In the genomic region with DNA sequence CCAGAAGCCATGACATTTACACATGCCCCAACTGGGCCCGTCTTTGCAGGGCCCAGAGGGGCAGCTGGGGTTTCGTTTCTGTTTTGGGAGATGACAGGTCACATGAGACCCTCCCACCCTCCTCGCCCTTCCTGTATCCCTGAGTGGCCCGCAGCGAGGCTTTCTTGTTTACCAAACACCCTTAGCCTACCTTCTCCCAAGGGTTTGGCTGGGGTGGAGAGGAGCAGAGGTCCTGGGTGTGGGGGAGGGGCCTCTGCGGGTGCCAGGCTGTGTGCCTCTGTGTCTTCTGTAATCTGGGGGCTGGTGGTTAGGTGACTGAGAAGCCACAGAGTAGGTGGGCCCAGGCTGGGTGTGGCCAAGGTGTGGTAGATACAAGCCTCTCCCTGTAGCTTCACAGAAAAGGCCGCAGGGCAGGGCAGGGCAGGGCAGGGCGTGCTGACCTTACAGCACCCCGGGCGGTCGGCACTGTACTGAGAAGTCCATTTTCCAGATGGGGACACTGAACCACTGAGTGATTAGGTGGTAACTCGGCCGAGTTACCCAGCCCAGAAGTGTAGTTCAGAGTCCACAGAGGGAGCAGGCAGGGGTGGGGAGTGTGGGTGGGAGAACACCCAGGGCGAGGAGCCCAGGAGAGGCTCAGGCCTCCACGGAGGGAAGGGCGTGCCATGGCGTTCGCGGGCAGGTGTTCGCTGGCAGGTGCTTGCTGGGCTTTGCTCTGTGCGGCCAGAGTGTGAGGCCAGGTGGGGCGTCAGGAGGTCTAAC, we compare ENCODE assay signal across 11 cellular contexts. TPM values are rescaled to one million over a fixed set of nuclear protein-coding genes. Genes with fewer than 3 reads are reported as not detected.
DNase-seq lines count a peak whose midpoint lies in the region; ATAC-seq, FAIRE-seq and TF ChIP-seq lines count a peak whose summit lies in the region.
"Had no signal": no experiment of that assay in that cellular context is flagged by ENCODE, and none has a peak within 500 bp of the region (broad histone marks: within the 10 kb centered on the region; RNA-seq: fewer than 3 reads in every experiment).

No MANE protein-coding gene starts in this region.

- DNase-seq in GM19239 (ENCODE audit: insufficient read length, low spot score) = peak; percentile 62
- DNase-seq in activated CD8-positive, alpha-beta memory T cell treated with anti-CD3 and anti-CD28 coated beads, Interleukin-2, amount 10 ng/mL, durations not matched to agents 7 days and 5 days = peak; percentile 84
- peak; percentile 87 to 92 (median 90) for DNase-seq in mucosa of descending colon
- DNase-seq in COR-L47 (lab: John Stamatoyannopoulos, UW) = no peak
- no peak for DNase-seq in posterior vena cava (ENCODE audit: low spot score)
- DNase-seq in head of caudate nucleus = no peak
- DNase-seq in D341Med (ENCODE audit: low spot score) = no peak

- H3K27ac ChIP-seq in BLaER1 = peak overlapping the region; percentile 94

- H3K4me1 ChIP-seq in BLaER1 (peaks cover 100% of the 10 kb centered on the region), mucosa of descending colon (ENCODE audit: low read depth) (peaks cover 45% of the 10 kb centered on the region)

- intact Hi-C loops in mucosa of descending colon (cut with DNase I, micrococcal nuclease) (no loop called here), posterior vena cava (cut with DNase I) (no loop called here), head of caudate nucleus (cut with DNase I) (no loop called here)

- no peak for TF ChIP-seq CTCF in mucosa of descending colon (IDR thresholded peaks at IDR 0.05)

- no peak for FAIRE-seq in GM19239 (lab: Jason Lieb, UNC)

- peaks cover 30% of the 10 kb centered on the region for H3K4me1 Mint-ChIP-seq in activated CD8-positive, alpha-beta memory T cell treated with anti-CD3 and anti-CD28 coated beads, Interleukin-2, amount 10 ng/mL, durations not matched to agents 7 days and 5 days

- CTCF ChIA-PET in activated CD8-positive, alpha-beta memory T cell treated with anti-CD3 and anti-CD28 coated beads, Interleukin-2, amount 10 ng/mL, durations not matched to agents 7 days and 5 days (lab: Charles Lee) = interaction anchor here (0.5 to 1.0 kb wide), 5 partner anchors 12 to 64 kb away, joined by 3 to 4 read pairs (median 3); no protein-coding TSS in a partner anchor

- H3K27me3 Mint-ChIP-seq in activated CD8-positive, alpha-beta memory T cell treated with anti-CD3 and anti-CD28 coated beads, Interleukin-2, amount 10 ng/mL, durations not matched to agents 7 days and 5 days = no peaks in the 10 kb centered on the region

- H3K4me2 ChIP-seq in BLaER1 = peak overlapping the region; percentile 98

- H3K36me3 ChIP-seq in BLaER1 = peaks cover 29% of the 10 kb centered on the region
- no peaks in the 10 kb centered on the region for H3K36me3 ChIP-seq in mucosa of descending colon (ENCODE audit: low read depth)

- no peaks in the 10 kb centered on the region for H3K27me3 ChIP-seq in BLaER1

- no peaks in the 10 kb centered on the region for H3K9me3 ChIP-seq in BLaER1
- H3K9me3 ChIP-seq in mucosa of descending colon = no peaks in the 10 kb centered on the region

- H3K36me3 Mint-ChIP-seq in activated CD8-positive, alpha-beta memory T cell treated with anti-CD3 and anti-CD28 coated beads, Interleukin-2, amount 10 ng/mL, durations not matched to agents 7 days and 5 days = peaks cover 1% of the 10 kb centered on the region

- H3K9ac ChIP-seq in BLaER1 = peak overlapping the region; percentile 79

- peak; percentile 77 for ATAC-seq in activated CD8-positive, alpha-beta memory T cell treated with anti-CD3 and anti-CD28 coated beads, Interleukin-2, amount 10 ng/mL, durations not matched to agents 7 days and 5 days
- ATAC-seq in mucosa of descending colon = peak; percentile 77

- H3K4me3 ChIP-seq in BLaER1 = peak overlapping the region; percentile 52
- no peak overlapping the region for H3K4me3 ChIP-seq in mucosa of descending colon

- no peaks in the 10 kb centered on the region for H3K9me3 Mint-ChIP-seq in activated CD8-positive, alpha-beta memory T cell treated with anti-CD3 and anti-CD28 coated beads, Interleukin-2, amount 10 ng/mL, durations not matched to agents 7 days and 5 days (ENCODE audit: low read depth)

- H3K27ac Mint-ChIP-seq in activated CD8-positive, alpha-beta memory T cell treated with anti-CD3 and anti-CD28 coated beads, Interleukin-2, amount 10 ng/mL, durations not matched to agents 7 days and 5 days = peak overlapping the region; percentile 90

- H4K20me1 ChIP-seq in BLaER1 = peaks cover 28% of the 10 kb centered on the region

- H3K4me3 Mint-ChIP-seq in activated CD8-positive, alpha-beta memory T cell treated with anti-CD3 and anti-CD28 coated beads, Interleukin-2, amount 10 ng/mL, durations not matched to agents 7 days and 5 days = peak overlapping the region; percentile 69

RNA-seq across cellular contexts. Expression of a gene that starts 8.7 kb away (rescaled TPM):
- 10 to 100 TPM; 20.0 to 35.7 TPM for total RNA-seq in activated CD8-positive, alpha-beta memory T cell treated with anti-CD3 and anti-CD28 coated beads, Interleukin-2, amount 10 ng/mL, durations not matched to agents 7 days and 5 days
- total RNA-seq in mucosa of descending colon (10 to 100 TPM; 21.8 to 46.2 (median 35.1) TPM), posterior vena cava (10 to 100 TPM in 1 of 2 donors, 1 to 10 TPM in 1; 8.8 to 11.8 TPM)
- total RNA-seq: M059J had no signal

RNA-seq across cellular contexts. Expression of a gene that starts 41.7 kb away (rescaled TPM):
- total RNA-seq in activated CD8-positive, alpha-beta memory T cell treated with anti-CD3 and anti-CD28 coated beads, Interleukin-2, amount 10 ng/mL, durations not matched to agents 7 days and 5 days = 1 to 10 TPM; 1.1 TPM
- total RNA-seq in mucosa of descending colon (10 to 100 TPM; 25.0 to 74.6 (median 43.7) TPM), posterior vena cava (1 to 10 TPM; 1.4 TPM)
- total RNA-seq: lung microvascular endothelial cell, M059J, RPMI7951 had no signal

Comparison
In these comparisons a context has a peak if more than half of its experiments do, and no peak if none do; other contexts are left out.
1. DNase-seq: peak in GM19239 (single experiment), activated CD8-positive, alpha-beta memory T cell treated with anti-CD3 and anti-CD28 coated beads, Interleukin-2, amount 10 ng/mL, durations not matched to agents 7 days and 5 days (single experiment) and mucosa of descending colon (3 of 3); none in COR-L47 (single experiment), posterior vena cava (single experiment), head of caudate nucleus (0 of 42) and D341Med (single experiment).
2. RNA of a gene that starts 41.7 kb away (total RNA-seq): 25.0 to 74.6 TPM in mucosa of descending colon; 1.4 TPM in posterior vena cava and 1.1 TPM in activated CD8-positive, alpha-beta memory T cell treated with anti-CD3 and anti-CD28 coated beads, Interleukin-2, amount 10 ng/mL, durations not matched to agents 7 days and 5 days; every median in the first group is over 10 times any median in the second.